ENCODE assay signal across 24 cellular contexts in the genomic region with DNA sequence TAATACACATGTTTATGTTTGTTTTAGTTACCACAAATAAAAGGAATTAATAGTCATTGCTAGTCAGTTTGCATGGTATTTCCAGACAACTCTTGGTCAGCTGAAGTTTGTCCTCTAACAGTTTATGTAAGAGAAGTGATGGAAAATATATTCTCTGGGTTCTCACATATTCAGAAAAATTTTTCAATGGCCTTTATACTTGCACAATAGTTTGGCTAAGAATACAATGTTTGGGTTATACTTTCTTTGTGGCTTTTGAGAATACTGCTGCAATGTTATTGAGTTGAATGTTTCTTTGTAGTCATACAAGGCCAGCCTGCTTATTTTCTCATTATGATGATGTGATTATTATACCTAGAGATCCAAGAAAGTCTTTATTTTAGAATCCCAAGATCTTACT.
"Had no signal": no experiment of that assay in that cellular context is flagged by ENCODE, and none has a peak within 500 bp of the region (broad histone marks: within the 10 kb centered on the region; RNA-seq: fewer than 3 reads in every experiment).

No MANE protein-coding gene starts in this region.

- H3K27ac ChIP-seq: transverse colon, vagina, VCaP had no signal

- H3K27ac Mint-ChIP-seq: activated CD4-positive, alpha-beta memory T cell treated with anti-CD3 and anti-CD28 coated beads, Interleukin-2, amount 10 ng/mL, durations not matched to agents 7 days and 5 days; brain; effector memory CD8-positive, alpha-beta T cell; natural killer cell treated with Interleukin-12 subunit alpha and Interleukin-12 subunit beta and Interleukin-15 and Interleukin-18, amount 100 ng/mL, for 72 hours; T-cell had no signal

- H3K27me3 ChIP-seq: transverse colon, vagina had no signal

- H3K4me3 ChIP-seq: skin epidermis, transverse colon, vagina had no signal

- H3K9me3 ChIP-seq: transverse colon, vagina had no signal

- H3K4me1 ChIP-seq: transverse colon, vagina had no signal

- H3K9me3 Mint-ChIP-seq: activated CD4-positive, alpha-beta memory T cell treated with anti-CD3 and anti-CD28 coated beads, Interleukin-2, amount 10 ng/mL, durations not matched to agents 7 days and 5 days; activated T-cell treated with anti-CD3 and anti-CD28 coated beads, Interleukin-2, amount 50 U/mL, for 4 hours; brain; central memory CD8-positive, alpha-beta T cell; effector memory CD8-positive, alpha-beta T cell; natural killer cell treated with Interleukin-12 subunit alpha and Interleukin-12 subunit beta and Interleukin-15 and Interleukin-18, amount 100 ng/mL, for 72 hours; T-cell had no signal

- ATAC-seq: activated T-cell treated with anti-CD3 and anti-CD28 coated beads, Interleukin-2, amount 50 U/mL, for 4 hours; effector memory CD8-positive, alpha-beta T cell; natural killer cell treated with Interleukin-12 subunit alpha and Interleukin-12 subunit beta and Interleukin-15 and Interleukin-18, amount 100 ng/mL, for 72 hours; T-cell had no signal

- H3K27me3 Mint-ChIP-seq: brain; central memory CD8-positive, alpha-beta T cell; effector memory CD8-positive, alpha-beta T cell; natural killer cell treated with Interleukin-12 subunit alpha and Interleukin-12 subunit beta and Interleukin-15 and Interleukin-18, amount 100 ng/mL, for 72 hours; T-cell had no signal

- H3K4me3 Mint-ChIP-seq: activated CD4-positive, alpha-beta memory T cell treated with anti-CD3 and anti-CD28 coated beads, Interleukin-2, amount 10 ng/mL, durations not matched to agents 7 days and 5 days; activated T-cell treated with anti-CD3 and anti-CD28 coated beads, Interleukin-2, amount 50 U/mL, for 4 hours; brain; central memory CD8-positive, alpha-beta T cell; effector memory CD8-positive, alpha-beta T cell; natural killer cell treated with Interleukin-12 subunit alpha and Interleukin-12 subunit beta and Interleukin-15 and Interleukin-18, amount 100 ng/mL, for 72 hours; T-cell had no signal

- DNase-seq: activated CD4-positive, alpha-beta memory T cell treated with anti-CD3 and anti-CD28 coated beads, Interleukin-2, amount 10 ng/mL, durations not matched to agents 7 days and 5 days; activated CD4-positive, alpha-beta T cell treated with anti-CD3 and anti-CD28 coated beads for 4 hours; activated effector memory CD4-positive, alpha-beta T cell treated with Interleukin-2 at 50 U/mL for 16 hours; activated naive CD4-positive, alpha-beta T cell treated with anti-CD3 and anti-CD28 coated beads, Interleukin-2, amount 50 U/mL, for 16 hours; activated T-cell treated with anti-CD3 and anti-CD28 coated beads, Interleukin-2, amount 50 U/mL, for 4 hours; amniotic stem cell; dermis blood vessel endothelial cell; effector memory CD8-positive, alpha-beta T cell; glutamatergic neuron; hypothalamus; kidney glomerular epithelial cell; mesendoderm; stimulated activated CD4-positive, alpha-beta T cell treated with anti-CD3 and anti-CD28 coated beads, Interleukin-4, amount 100 ng/mL, for 24 hours; stimulated activated naive CD4-positive, alpha-beta T cell; substantia nigra; T-cell; T1000; transverse colon had no signal

- H3K36me3 ChIP-seq: transverse colon, vagina had no signal

- H3K36me3 Mint-ChIP-seq: brain; natural killer cell treated with Interleukin-12 subunit alpha and Interleukin-12 subunit beta and Interleukin-15 and Interleukin-18, amount 100 ng/mL, for 72 hours; T-cell had no signal
